Comparison of ENCODE assay signal across 8 cellular contexts in genomic region chr19:4374451-4375163, GRCh38. TPM values are rescaled to one million over a fixed set of nuclear protein-coding genes. Genes with fewer than 3 reads are reported as not detected.
DNase-seq lines count a peak whose midpoint lies in the region; ATAC-seq and TF ChIP-seq lines count a peak whose summit lies in the region.

No MANE protein-coding gene starts in this region.

- intact Hi-C loops in Caco-2 (cut with micrococcal nuclease; ENCODE audit: unreplicated experiment) = loop anchor here (1.0 kb wide), 2 partner anchors 17 to 26 kb away; partner anchors contain the start of gene SH3GL1
- intact Hi-C loops in activated CD4-positive, alpha-beta T cell treated with anti-CD3 and anti-CD28 coated beads, Interleukin-2, amount 10 ng/mL, durations not matched to agents 24 days and 14 days (cut with micrococcal nuclease) = no loop called here

- H3K9me3 ChIP-seq in Caco-2 (no peaks in the 10 kb centered on the region), Peyer's patch (no peaks in the 10 kb centered on the region), fibroblast of lung (ENCODE audit: control insufficient read depth, insufficient read depth, low read depth, low read length) (no peaks in the 10 kb centered on the region)

- peaks cover 82% of the 10 kb centered on the region for H3K79me2 ChIP-seq in fibroblast of lung (ENCODE audit: control insufficient read depth, insufficient read depth, low read length)

- no peaks in the 10 kb centered on the region for H3K9me3 Mint-ChIP-seq in Caco-2 (ENCODE audit: unreplicated experiment)
- no peaks in the 10 kb centered on the region for H3K9me3 Mint-ChIP-seq in osteocyte (ENCODE audit: unreplicated experiment)
- no peaks in the 10 kb centered on the region for H3K9me3 Mint-ChIP-seq in activated CD4-positive, alpha-beta T cell treated with anti-CD3 and anti-CD28 coated beads, Interleukin-2, amount 10 ng/mL, durations not matched to agents 24 days and 14 days

- POLR2A ChIA-PET in Caco-2 (lab: Charles Lee) = interaction anchor here (1.2 to 2.7 kb wide), 4 partner anchors 16 to 32 kb away, joined by 8 to 27 read pairs (median 20); partner anchors contain the start of genes CHAF1A, MPND and SH3GL1

- no peaks in the 10 kb centered on the region for H3K27me3 Mint-ChIP-seq in Caco-2 (ENCODE audit: insufficient read depth, unreplicated experiment)
- no peaks in the 10 kb centered on the region for H3K27me3 Mint-ChIP-seq in osteocyte (ENCODE audit: unreplicated experiment)
- H3K27me3 Mint-ChIP-seq in activated CD4-positive, alpha-beta T cell treated with anti-CD3 and anti-CD28 coated beads, Interleukin-2, amount 10 ng/mL, durations not matched to agents 24 days and 14 days = no peaks in the 10 kb centered on the region

- peak overlapping the region; percentile 64 for H3K4me2 ChIP-seq in fibroblast of lung (ENCODE audit: extremely low read depth, insufficient read depth, low read length)

- peak in 1 of 2 donors; percentile 46 for TF ChIP-seq POLR2A in Peyer's patch (IDR thresholded peaks at IDR 0.05)

- H3K27me3 ChIP-seq in Caco-2 (replicated peaks; ENCODE audit: control insufficient read depth, insufficient read depth, low read length) (no peaks in the 10 kb centered on the region), Peyer's patch (no peaks in the 10 kb centered on the region), fibroblast of lung (ENCODE audit: control insufficient read depth, insufficient read depth, low read length) (no peaks in the 10 kb centered on the region)

- DNase-seq in Caco-2 (peak; percentile 66 to 82), Peyer's patch (peak in 2 of 3 donors; percentile 82 to 85), fibroblast of lung (ENCODE audit: low read depth in 2 of 2) (peak; percentile 86 to 95), osteocyte (ENCODE audit: extremely low spot score, unreplicated experiment) (no peak), NCI-H2107 treated with DMSO at 0.1 percent for 48 hours (lab: John Stamatoyannopoulos, UW; ENCODE audit: unreplicated experiment) (no peak), cerebellum (ENCODE audit: low spot score) (no peak)
- DNase-seq in activated CD4-positive, alpha-beta T cell treated with anti-CD3 and anti-CD28 coated beads, Interleukin-2, amount 10 ng/mL, durations not matched to agents 24 days and 14 days = no peak

- H3K4me1 ChIP-seq in Caco-2 (peaks cover 40% of the 10 kb centered on the region), Peyer's patch (peaks cover 12 to 84% (median 66%) of the 10 kb centered on the region in 4 donors), fibroblast of lung (ENCODE audit: control insufficient read depth, extremely low read depth, insufficient read depth, low read length) (peaks cover 50% of the 10 kb centered on the region)

- TF ChIP-seq CTCF in Caco-2 (IDR thresholded peaks at IDR 0.05; ENCODE audit: insufficient read depth in 1 of 2, low read depth in 1 of 2, low read length in 1 of 2, severe bottlenecking in 1 of 2, unreplicated experiment in 1 of 2) = no peak
- peak in 2 of 6 experiments; percentile 22 to 46 for TF ChIP-seq CTCF in Peyer's patch (IDR thresholded peaks at IDR 0.05)
- TF ChIP-seq CTCF in fibroblast of lung (conservative IDR thresholded peaks at IDR 0.05 in 1 of 2, IDR thresholded peaks at IDR 0.05 in 1 of 2; ENCODE audit: low read depth in 1 of 2, low read length in 2 of 2) = peak; percentile 6 to 13
- no peak for TF ChIP-seq CTCF in osteocyte (IDR thresholded peaks at IDR 0.05)

- H3K27ac Mint-ChIP-seq in Caco-2 (ENCODE audit: unreplicated experiment) = peak overlapping the region; percentile 93
- H3K27ac Mint-ChIP-seq in osteocyte (ENCODE audit: unreplicated experiment) = peak overlapping the region; percentile 90
- no peak overlapping the region for H3K27ac Mint-ChIP-seq in activated CD4-positive, alpha-beta T cell treated with anti-CD3 and anti-CD28 coated beads, Interleukin-2, amount 10 ng/mL, durations not matched to agents 24 days and 14 days

- H3K36me3 ChIP-seq in Caco-2 (ENCODE audit: control insufficient read depth, insufficient read depth, low read length) (no peaks in the 10 kb centered on the region; the same call in 1 of the 2 replicates), Peyer's patch (peaks cover 0 to 4% (median 0%) of the 10 kb centered on the region in 3 donors), fibroblast of lung (ENCODE audit: control insufficient read depth, insufficient read depth, low read length) (peaks cover 10% of the 10 kb centered on the region)

- CTCF ChIA-PET in Caco-2 (lab: Charles Lee) = interaction anchor here (0.6 to 2.6 kb wide), 13 partner anchors 12 to 766 kb away, joined by 3 to 25 read pairs (median 7); partner anchors contain the start of genes CHAF1A, MPND, SH3GL1 and YJU2

- H4K20me1 ChIP-seq in fibroblast of lung (ENCODE audit: control insufficient read depth, extremely low read depth, insufficient read depth, low read length) = no peaks in the 10 kb centered on the region

- ATAC-seq in GM21360 (IDR thresholded peaks at IDR 0.05; ENCODE audit: unreplicated experiment) = no peak

- H3K27ac ChIP-seq in Peyer's patch = peak overlapping the region; percentile 68 to 95 (median 81)
- peak overlapping the region; percentile 77 for H3K27ac ChIP-seq in fibroblast of lung (ENCODE audit: insufficient read depth, low read length)

- TSS peak; percentile 36 for BruUV-seq in Caco-2 (replicated peaks; lab: Mats Ljungman, UMichigan)

- H3K4me1 Mint-ChIP-seq in Caco-2 (ENCODE audit: low read depth, unreplicated experiment) (peaks cover 17% of the 10 kb centered on the region), osteocyte (ENCODE audit: unreplicated experiment) (peaks cover 87% of the 10 kb centered on the region)
- H3K4me1 Mint-ChIP-seq in activated CD4-positive, alpha-beta T cell treated with anti-CD3 and anti-CD28 coated beads, Interleukin-2, amount 10 ng/mL, durations not matched to agents 24 days and 14 days = peaks cover 50% of the 10 kb centered on the region

- H2AFZ ChIP-seq in fibroblast of lung (ENCODE audit: low read length) = no peak overlapping the region

- H3K4me3 Mint-ChIP-seq in Caco-2 (ENCODE audit: unreplicated experiment) (peak overlapping the region; percentile 57), osteocyte (ENCODE audit: unreplicated experiment) (peak overlapping the region; percentile 28)
- H3K4me3 Mint-ChIP-seq in activated CD4-positive, alpha-beta T cell treated with anti-CD3 and anti-CD28 coated beads, Interleukin-2, amount 10 ng/mL, durations not matched to agents 24 days and 14 days = no peak overlapping the region

- H3K4me3 ChIP-seq in Caco-2 (ENCODE audit: low read depth, low read length) (no peak overlapping the region), Peyer's patch (peak overlapping the region in 2 of 4 donors; percentile 17 to 30), fibroblast of lung (replicated peaks in 1 of 4; ENCODE audit: control extremely low read depth in 1 of 4, insufficient read depth in 1 of 4, low read depth in 3 of 4, low read length in 4 of 4) (no peak overlapping the region)

- H3K36me3 Mint-ChIP-seq in Caco-2 (ENCODE audit: insufficient read depth, unreplicated experiment) = peaks cover 50% of the 10 kb centered on the region
- H3K36me3 Mint-ChIP-seq in osteocyte (ENCODE audit: unreplicated experiment) = no peaks in the 10 kb centered on the region
- H3K36me3 Mint-ChIP-seq in activated CD4-positive, alpha-beta T cell treated with anti-CD3 and anti-CD28 coated beads, Interleukin-2, amount 10 ng/mL, durations not matched to agents 24 days and 14 days (ENCODE audit: low read depth) = peaks cover 5% of the 10 kb centered on the region

- H3K9ac ChIP-seq in fibroblast of lung (ENCODE audit: insufficient read depth, low read length) = peak overlapping the region; percentile 69

RNA-seq across cellular contexts. Expression of gene SH3GL1, which starts 25.7 kb away (rescaled TPM):
- total RNA-seq in Caco-2 (2022) (91.3 and 91.5 TPM in 2 replicates), Peyer's patch (100 to 1,000 TPM in 1 of 4 donors, 10 to 100 TPM in 3; 69.3 to 102 (median 73.9) TPM), fibroblast of lung (20.3 and 23.9 TPM in 2 replicates), osteocyte (105 and 115 TPM in 2 replicates), cerebellum (21.3 TPM)
- polyA plus RNA-seq in fibroblast of lung = 44.9 and 58.7 TPM in 2 replicates
- 92.8 and 124 TPM in 2 replicates for polyA plus RNA-seq in fibroblast of lung (2012)
- 77.1 and 80.1 TPM in 2 replicates for polyA minus RNA-seq in fibroblast of lung (ENCODE audit: low replicate concordance)
- total RNA-seq in activated CD4-positive, alpha-beta T cell treated with anti-CD3 and anti-CD28 coated beads, Interleukin-2, amount 10 ng/mL, durations not matched to agents 24 days and 14 days = 53.8 and 56.8 TPM in 2 replicates

RNA-seq across cellular contexts. Expression of gene CHAF1A, which starts 27.8 kb away (rescaled TPM):
- total RNA-seq in Caco-2 (2022) (53.9 and 63.1 TPM in 2 replicates), Peyer's patch (10 to 100 TPM in 3 of 4 donors, 1 to 10 TPM in 1; 7.5 to 66.8 (median 14.4) TPM), fibroblast of lung (3.9 and 5.9 TPM in 2 replicates), osteocyte (9.7 and 14.0 TPM in 2 replicates), cerebellum (13.4 TPM)
- polyA plus RNA-seq in fibroblast of lung = 5.9 and 15.4 TPM in 2 replicates
- 7.6 and 23.4 TPM in 2 replicates for polyA plus RNA-seq in fibroblast of lung (2012)
- 15.6 and 24.9 TPM in 2 replicates for polyA minus RNA-seq in fibroblast of lung (ENCODE audit: low replicate concordance)
- 99.4 and 103 TPM in 2 replicates for total RNA-seq in activated CD4-positive, alpha-beta T cell treated with anti-CD3 and anti-CD28 coated beads, Interleukin-2, amount 10 ng/mL, durations not matched to agents 24 days and 14 days

RNA-seq across cellular contexts. Expression of gene MPND, which starts 31.2 kb away (rescaled TPM):
- 34.9 and 35.7 TPM in 2 replicates for total RNA-seq in Caco-2 (2022)
- 10 to 100 TPM in 3 of 4 donors, 1 to 10 TPM in 1; 8.3 to 26.1 (median 20.8) TPM for total RNA-seq in Peyer's patch
- total RNA-seq in fibroblast of lung = 6.4 and 7.1 TPM in 2 replicates
- 2.7 and 3.8 TPM in 2 replicates for polyA plus RNA-seq in fibroblast of lung
- 10.1 and 17.1 TPM in 2 replicates for polyA plus RNA-seq in fibroblast of lung (2012)
- 12.2 and 19.9 TPM in 2 replicates for polyA minus RNA-seq in fibroblast of lung (ENCODE audit: low replicate concordance)
- total RNA-seq in osteocyte = 14.2 and 20.0 TPM in 2 replicates
- total RNA-seq in activated CD4-positive, alpha-beta T cell treated with anti-CD3 and anti-CD28 coated beads, Interleukin-2, amount 10 ng/mL, durations not matched to agents 24 days and 14 days = 20.6 and 21.0 TPM in 2 replicates
- total RNA-seq in cerebellum = 11.3 TPM

RNA-seq across cellular contexts. Expression of gene STAP2, which starts 36.0 kb away (rescaled TPM):
- total RNA-seq in Caco-2 (2022) (70.7 and 71.6 TPM in 2 replicates), Peyer's patch (100 to 1,000 TPM in 3 of 4 donors, 10 to 100 TPM in 1; 90.8 to 227 (median 134) TPM), fibroblast of lung (4.4 and 4.8 TPM in 2 replicates), osteocyte (2.7 and 5.9 TPM in 2 replicates), cerebellum (1.5 TPM)
- 1.7 and 2.2 TPM in 2 replicates for polyA plus RNA-seq in fibroblast of lung
- polyA plus RNA-seq in fibroblast of lung (2012) = 2.1 and 3.3 TPM in 2 replicates
- polyA minus RNA-seq in fibroblast of lung (ENCODE audit: low replicate concordance) = 5.4 and 9.2 TPM in 2 replicates
- total RNA-seq in activated CD4-positive, alpha-beta T cell treated with anti-CD3 and anti-CD28 coated beads, Interleukin-2, amount 10 ng/mL, durations not matched to agents 24 days and 14 days = 14.2 and 16.8 TPM in 2 replicates

Comparison
In these comparisons a context has a peak if more than half of its experiments do, and no peak if none do; other contexts are left out.
1. DNase-seq: peak in Caco-2 (2 of 2), Peyer's patch (2 of 3) and fibroblast of lung (2 of 2); none in osteocyte (single experiment), NCI-H2107 treated with DMSO at 0.1 percent for 48 hours (single experiment), activated CD4-positive, alpha-beta T cell treated with anti-CD3 and anti-CD28 coated beads, Interleukin-2, amount 10 ng/mL, durations not matched to agents 24 days and 14 days (single experiment) and cerebellum (single experiment).
2. CTCF ChIP-seq: peak in fibroblast of lung (2 of 2); none in Caco-2 (0 of 2) and osteocyte (single experiment).